ENCODE assay signal across 11 cellular contexts in the genomic region with DNA sequence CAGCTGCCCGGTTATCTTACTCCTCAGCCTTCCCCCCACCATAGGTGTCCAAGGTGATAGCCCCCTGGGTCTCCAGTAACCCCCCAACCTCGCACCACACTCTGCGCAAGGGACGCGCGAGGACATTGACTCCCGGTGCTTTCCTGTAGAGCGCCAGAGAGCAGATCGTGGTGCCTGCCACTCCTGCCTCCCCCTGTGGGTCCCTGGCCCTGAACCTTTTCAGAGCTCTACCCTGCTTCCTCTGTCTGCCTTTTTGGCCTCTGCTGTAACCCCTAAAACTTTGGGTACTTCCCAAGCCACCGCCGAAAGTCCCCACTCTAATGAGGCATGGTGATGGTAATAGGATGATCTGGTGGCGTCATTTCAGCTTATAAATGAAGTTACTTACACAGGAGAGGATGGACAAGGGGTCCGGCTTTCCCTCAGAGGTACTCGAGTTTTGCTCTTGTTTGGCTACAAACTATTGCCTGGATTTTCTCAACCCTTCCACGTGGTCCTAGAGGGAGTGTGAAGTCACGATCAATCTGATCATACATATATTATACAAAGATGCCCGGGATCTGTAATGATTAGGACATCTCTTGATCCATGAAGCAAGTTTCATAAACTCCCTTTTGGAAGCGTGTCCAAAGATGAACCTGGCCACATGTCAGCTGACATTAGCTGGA. TPM values are rescaled to one million over a fixed set of nuclear protein-coding genes. Genes with fewer than 3 reads are reported as not detected.
DNase-seq lines count a peak whose midpoint lies in the region; ATAC-seq and TF ChIP-seq lines count a peak whose summit lies in the region.
"Had no signal": no experiment of that assay in that cellular context is flagged by ENCODE, and none has a peak within 500 bp of the region (broad histone marks: within the 10 kb centered on the region; RNA-seq: fewer than 3 reads in every experiment).

No MANE protein-coding gene starts in this region.

- intact Hi-C loops in gastrocnemius medialis (cut with DNase I; ENCODE audit: low total_unique reads): loop anchor here (5.0 kb wide), 1 partner anchor 1143 kb away; no protein-coding TSS in a partner anchor

- TF ChIP-seq CTCF in astrocyte of the cerebellum (IDR thresholded peaks at IDR 0.05; ENCODE audit: low read depth, low read length, missing control alignments) (no peak), gastrocnemius medialis (IDR thresholded peaks at IDR 0.05 in 4 of 5, conservative IDR thresholded peaks at IDR 0.05 in 1 of 5) (no peak)

- no peak for ATAC-seq in gastrocnemius medialis
- ATAC-seq in activated T-helper 17 cell treated with anti-CD3 and anti-CD28 coated beads, Interleukin-2, amount 50 U/mL, for 72 hours (replicated peaks): no peak
- no peak for ATAC-seq in effector memory CD8-positive, alpha-beta T cell (replicated peaks)

- peak overlapping the region; percentile 92 for H3K4me3 ChIP-seq in astrocyte of the cerebellum (ENCODE audit: low read depth, low read length)
- peak overlapping the region; percentile 50 for H3K4me3 ChIP-seq in iPS-11a (ENCODE audit: low read depth, low read length)
- H3K4me3 ChIP-seq in gastrocnemius medialis: peak overlapping the region; percentile 57 to 68 (median 62)

- H3K4me1 ChIP-seq in gastrocnemius medialis: peaks cover 0 to 22% of the 10 kb centered on the region in 2 donors

- H3K9me3 ChIP-seq in gastrocnemius medialis: no peaks in the 10 kb centered on the region

- DNase-seq in EH (ENCODE audit: low read depth) (peak; percentile 50), astrocyte of the cerebellum (ENCODE audit: low read depth) (no peak), gastrocnemius medialis (no peak), NCI-H1092 (lab: John Stamatoyannopoulos, UW) (no peak)
- DNase-seq in effector memory CD8-positive, alpha-beta T cell: no peak
- no peak for DNase-seq in activated effector memory CD4-positive, alpha-beta T cell treated with Interleukin-2 at 50 U/mL for 16 hours
- DNase-seq: NCI-H1417 treated with DMSO at 0.1 percent for 48 hours; stimulated activated CD4-positive, alpha-beta T cell treated with anti-CD3 and anti-CD28 coated beads, Interleukin-2, amount 100 ng/mL, for 48 hours had no signal

- H3K27ac ChIP-seq in gastrocnemius medialis: peak overlapping the region in 2 of 4 donors; percentile 55 to 67

- H3K27ac Mint-ChIP-seq in activated T-helper 17 cell treated with anti-CD3 and anti-CD28 coated beads, Interleukin-2, amount 50 U/mL, for 72 hours: no peak overlapping the region
- H3K27ac Mint-ChIP-seq in effector memory CD8-positive, alpha-beta T cell: no peak overlapping the region

- no peaks in the 10 kb centered on the region for H3K9me3 Mint-ChIP-seq in activated T-helper 17 cell treated with anti-CD3 and anti-CD28 coated beads, Interleukin-2, amount 50 U/mL, for 72 hours
- peaks cover 0 to 6% of the 10 kb centered on the region in 2 donors for H3K9me3 Mint-ChIP-seq in effector memory CD8-positive, alpha-beta T cell

- H3K4me3 Mint-ChIP-seq in activated T-helper 17 cell treated with anti-CD3 and anti-CD28 coated beads, Interleukin-2, amount 50 U/mL, for 72 hours: no peak overlapping the region
- no peak overlapping the region for H3K4me3 Mint-ChIP-seq in effector memory CD8-positive, alpha-beta T cell

- H3K27me3 ChIP-seq in gastrocnemius medialis: peaks cover 8 to 32% (median 11%) of the 10 kb centered on the region in 3 donors

- in situ Hi-C loops in astrocyte of the cerebellum (cut with HindIII; ENCODE audit: low sequenced_read_pairs): loop anchor here (25.0 kb wide), 1 partner anchor 1138 kb away; no protein-coding TSS in a partner anchor
- in situ Hi-C loops in gastrocnemius medialis (cut with MboI; ENCODE audit: low sequenced_read_pairs in 4 of 4): loop anchor here in 1 of 4 donors (25.0 kb wide), 2 partner anchors 1037 to 1662 kb away; no protein-coding TSS in a partner anchor

- H3K27me3 Mint-ChIP-seq in activated T-helper 17 cell treated with anti-CD3 and anti-CD28 coated beads, Interleukin-2, amount 50 U/mL, for 72 hours: peaks cover 12% of the 10 kb centered on the region
- peaks cover 7 to 31% of the 10 kb centered on the region in 2 donors for H3K27me3 Mint-ChIP-seq in effector memory CD8-positive, alpha-beta T cell

- H3K4me1 Mint-ChIP-seq in activated T-helper 17 cell treated with anti-CD3 and anti-CD28 coated beads, Interleukin-2, amount 50 U/mL, for 72 hours: no peaks in the 10 kb centered on the region
- no peaks in the 10 kb centered on the region for H3K4me1 Mint-ChIP-seq in effector memory CD8-positive, alpha-beta T cell (ENCODE audit: low read depth in 2 of 2)

- no peaks in the 10 kb centered on the region for H3K36me3 ChIP-seq in gastrocnemius medialis

- TF ChIP-seq POLR2A in gastrocnemius medialis (IDR thresholded peaks at IDR 0.05): no peak

- no peaks in the 10 kb centered on the region for H3K36me3 Mint-ChIP-seq in activated T-helper 17 cell treated with anti-CD3 and anti-CD28 coated beads, Interleukin-2, amount 50 U/mL, for 72 hours (ENCODE audit: low read depth)
- no peaks in the 10 kb centered on the region for H3K36me3 Mint-ChIP-seq in effector memory CD8-positive, alpha-beta T cell (ENCODE audit: insufficient read depth)

RNA-seq across cellular contexts. Expression of a gene that starts 2.1 kb away (rescaled TPM):
- total RNA-seq in gastrocnemius medialis: 10 to 100 TPM in 1 of 4 donors, 1 to 10 TPM in 3; 4.0 to 14.2 (median 8.6) TPM
- not detected for total RNA-seq in activated T-helper 17 cell treated with anti-CD3 and anti-CD28 coated beads, Interleukin-2, amount 50 U/mL, for 72 hours
- total RNA-seq: SK-MEL-5 had no signal

Comparison
In these comparisons a context has a peak if more than half of its experiments do, and no peak if none do; other contexts are left out.
1. RNA of a gene that starts 2.1 kb away (total RNA-seq): 4.0 to 14.2 TPM in gastrocnemius medialis; not detected in activated T-helper 17 cell treated with anti-CD3 and anti-CD28 coated beads, Interleukin-2, amount 50 U/mL, for 72 hours; every median in the first group is over 4 times any median in the second.
2. Peak in every context shown above with its lines, with median percentiles within 50 percentile points of each other: H3K4me3 ChIP-seq.